In the genomic region with DNA sequence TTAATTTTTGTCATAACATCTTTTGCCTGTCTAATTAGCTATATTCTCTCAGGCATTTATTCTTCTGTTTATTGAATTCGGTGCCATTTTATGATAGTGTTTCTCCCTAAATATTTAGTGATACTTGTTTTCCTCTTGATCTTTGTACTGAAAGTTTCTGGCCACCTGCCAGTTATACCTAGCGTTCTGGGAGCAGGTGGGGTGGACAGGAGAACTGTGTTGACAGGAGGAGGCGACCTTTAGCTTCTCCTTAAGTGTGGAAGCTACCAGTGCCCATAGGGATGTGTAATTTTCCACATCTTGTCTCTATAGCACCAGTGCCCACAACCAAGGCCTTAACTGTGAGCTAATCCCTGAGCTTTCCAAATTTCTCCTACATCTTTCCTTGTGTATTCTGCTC, we compare ENCODE assay signal across 23 cellular contexts.
"Had no signal": no experiment of that assay in that cellular context is flagged by ENCODE, and none has a peak within 500 bp of the region (broad histone marks: within the 10 kb centered on the region; RNA-seq: fewer than 3 reads in every experiment).

No MANE protein-coding gene starts in this region.

- DNase-seq: activated B cell treated with CpG ODN at 0.5 μM for 24 hours; activated CD4-positive, alpha-beta T cell treated with anti-CD3 and anti-CD28 coated beads for 36 hours; activated CD4-positive, alpha-beta T cell treated with anti-CD3 and anti-CD28 coated beads, Interleukin-2, amount 50 U/mL, for 48 hours; activated CD8-positive, alpha-beta memory T cell treated with anti-CD3 and anti-CD28 coated beads, Interleukin-2, amount 50 U/mL, for 48 hours; activated naive CD4-positive, alpha-beta T cell treated with Interleukin-2 at 50 U/mL for 16 hours; activated naive CD8-positive, alpha-beta T cell treated with anti-CD3 and anti-CD28 coated beads for 36 hours; activated T-cell treated with anti-CD3 and anti-CD28 coated beads, Interleukin-2, amount 50 U/mL, for 4 hours; amniotic stem cell; cerebellar nuclear complex; gastrocnemius medialis; hippocampal formation; left cardiac atrium; ovary; right cardiac atrium; stimulated activated CD4-positive, alpha-beta T cell treated with anti-CD3 and anti-CD28 coated beads, Interleukin-12 subunit alpha, Interleukin-12 subunit beta, amount 100 ng/mL, for 4 hours; stimulated activated CD4-positive, alpha-beta T cell treated with anti-CD3 and anti-CD28 coated beads, Interleukin-4, amount 100 ng/mL, for 4 hours; stimulated activated naive CD8-positive, alpha-beta T cell treated with anti-CD3 and anti-CD28 coated beads, Interleukin-15, Interleukin-2, amounts not matched to agents 100 U/mL and 50 U/mL, for 24 hours; T1000; upper lobe of left lung had no signal

- FAIRE-seq: islet of Langerhans had no signal

- H3K27me3 ChIP-seq: esophagus muscularis mucosa, gastrocnemius medialis, ovary, upper lobe of left lung had no signal

- H3K27ac ChIP-seq: coronary artery, esophagus muscularis mucosa, gastrocnemius medialis, ovary, upper lobe of left lung had no signal

- H3K4me3 ChIP-seq: coronary artery, esophagus muscularis mucosa, gastrocnemius medialis, ovary, upper lobe of left lung had no signal

- H3K9me3 ChIP-seq: esophagus muscularis mucosa, gastrocnemius medialis, ovary, upper lobe of left lung had no signal

- ATAC-seq: activated CD4-positive, alpha-beta T cell treated with anti-CD3 and anti-CD28 coated beads for 36 hours; activated T-cell treated with anti-CD3 and anti-CD28 coated beads, Interleukin-2, amount 50 U/mL, for 4 hours; gastrocnemius medialis; left cardiac atrium; natural killer cell treated with Interleukin-12 subunit alpha and Interleukin-12 subunit beta and Interleukin-15 and Interleukin-18, amount 100 ng/mL, for 72 hours; right cardiac atrium; stimulated activated naive CD8-positive, alpha-beta T cell treated with anti-CD3 and anti-CD28 coated beads, Interleukin-15, Interleukin-2, amounts not matched to agents 100 U/mL and 50 U/mL, for 24 hours had no signal

- H3K36me3 ChIP-seq: esophagus muscularis mucosa, gastrocnemius medialis, ovary, upper lobe of left lung had no signal

- H3K4me1 ChIP-seq: gastrocnemius medialis, upper lobe of left lung had no signal
